18 cellular contexts compared by ENCODE assay signal in genomic region chr5:131067596-131067995, GRCh38.
DNase-seq lines count a peak whose midpoint lies in the region; ATAC-seq lines count a peak whose summit lies in the region.
"Had no signal": no experiment of that assay in that cellular context is flagged by ENCODE, and none has a peak within 500 bp of the region (broad histone marks: within the 10 kb centered on the region; RNA-seq: fewer than 3 reads in every experiment).

No MANE protein-coding gene starts in this region.

- H3K79me2 ChIP-seq in Karpas-422 (ENCODE audit: low read length), result no peaks in the 10 kb centered on the region

- H3K9me3 ChIP-seq in BLaER1 treated with 17β-estradiol and CSF1 and Interleukin-3, amounts not matched to agents 10 nM and 100 nM (replicated peaks in 1 of 11), result peaks cover 37 to 63% (median 46%) of the 10 kb centered on the region in 11 experiments
- H3K9me3 ChIP-seq in Karpas-422 (ENCODE audit: low read length), result peaks cover 5% of the 10 kb centered on the region; the same call in 1 of the 2 replicates
- H3K9me3 ChIP-seq: ovary had no signal

- peak overlapping the region; percentile 50 to 81 (median 65); a peak in 21 of 22 replicates for H3K4me2 ChIP-seq in BLaER1 treated with 17β-estradiol and CSF1 and Interleukin-3, amounts not matched to agents 10 nM and 100 nM
- no peak overlapping the region for H3K4me2 ChIP-seq in Karpas-422 (ENCODE audit: low read depth, low read length, poor library complexity, severe bottlenecking)

- peak overlapping the region; percentile 18 for H3K27ac Mint-ChIP-seq in activated T-helper 1 cell treated with anti-CD3 and anti-CD28 coated beads, Interleukin-12 subunit alpha, Interleukin-12 subunit beta, Interleukin-2, Interleukin-4 antibody, amounts not matched to agents 30 ng/mL and 10 ng/mL and 1 ng/mL, durations not matched to agents 14 hours and 24 hours and 36 hours

- peaks cover 31% of the 10 kb centered on the region for H3K9me3 Mint-ChIP-seq in activated T-helper 1 cell treated with anti-CD3 and anti-CD28 coated beads, Interleukin-12 subunit alpha, Interleukin-12 subunit beta, Interleukin-2, Interleukin-4 antibody, amounts not matched to agents 30 ng/mL and 10 ng/mL and 1 ng/mL, durations not matched to agents 14 hours and 24 hours and 36 hours

- DNase-seq in AML-193 (lab: John Stamatoyannopoulos, UW) (peak; percentile 77 to 83), NOMO-1 treated with dmso at 0.1 percent for 144 hours (lab: John Stamatoyannopoulos, UW; ENCODE audit: unreplicated experiment) (peak; percentile 50), head of caudate nucleus (no peak), Karpas-422 (no peak)
- DNase-seq in activated T-helper 1 cell treated with anti-CD3 and anti-CD28 coated beads, Interleukin-12 subunit alpha, Interleukin-12 subunit beta, Interleukin-2, Interleukin-4 antibody, amounts not matched to agents 30 ng/mL and 10 ng/mL and 1 ng/mL, durations not matched to agents 14 hours and 24 hours and 36 hours (ENCODE audit: low spot score), result no peak
- no peak for DNase-seq in stimulated activated CD4-positive, alpha-beta T cell treated with anti-CD3 and anti-CD28 coated beads, Interleukin-2, amount 100 ng/mL, for 48 hours
- DNase-seq: activated CD4-positive, CD25-positive, alpha-beta regulatory T cell; CD4-positive, CD25-positive, alpha-beta regulatory T cell; EL; left lung; NCI-H1048; NCI-H526; ovary; Peyer's patch; small intestine had no signal

- no peaks in the 10 kb centered on the region for H4K20me1 ChIP-seq in BLaER1 treated with 17β-estradiol and CSF1 and Interleukin-3, amounts not matched to agents 10 nM and 100 nM
- H4K20me1 ChIP-seq in Karpas-422 (ENCODE audit: insufficient read depth, low read depth, low read length), result no peaks in the 10 kb centered on the region

- H2AFZ ChIP-seq in Karpas-422 (ENCODE audit: low read length), result no peak overlapping the region

- no peak overlapping the region for H3K4me3 ChIP-seq in BLaER1 treated with 17β-estradiol and CSF1 and Interleukin-3, amounts not matched to agents 10 nM and 100 nM
- no peak overlapping the region for H3K4me3 ChIP-seq in Karpas-422 (ENCODE audit: low read length)
- H3K4me3 ChIP-seq: left lung, ovary, Peyer's patch, tibial nerve had no signal

- peaks cover 16% of the 10 kb centered on the region for H3K36me3 Mint-ChIP-seq in activated T-helper 1 cell treated with anti-CD3 and anti-CD28 coated beads, Interleukin-12 subunit alpha, Interleukin-12 subunit beta, Interleukin-2, Interleukin-4 antibody, amounts not matched to agents 30 ng/mL and 10 ng/mL and 1 ng/mL, durations not matched to agents 14 hours and 24 hours and 36 hours (ENCODE audit: low read depth)
- H3K36me3 Mint-ChIP-seq: CD4-positive, CD25-positive, alpha-beta regulatory T cell had no signal

- H3K9me2 ChIP-seq in Karpas-422 (replicated peaks; ENCODE audit: insufficient read depth, low read length), result no peaks in the 10 kb centered on the region

- peaks cover 38 to 76% (median 66%) of the 10 kb centered on the region in 10 experiments for H3K4me1 ChIP-seq in BLaER1 treated with 17β-estradiol and CSF1 and Interleukin-3, amounts not matched to agents 10 nM and 100 nM
- no peaks in the 10 kb centered on the region for H3K4me1 ChIP-seq in Karpas-422 (ENCODE audit: low read length)
- H3K4me1 ChIP-seq: left lung, Peyer's patch had no signal

- no peaks in the 10 kb centered on the region for H3K27me3 Mint-ChIP-seq in activated T-helper 1 cell treated with anti-CD3 and anti-CD28 coated beads, Interleukin-12 subunit alpha, Interleukin-12 subunit beta, Interleukin-2, Interleukin-4 antibody, amounts not matched to agents 30 ng/mL and 10 ng/mL and 1 ng/mL, durations not matched to agents 14 hours and 24 hours and 36 hours (ENCODE audit: insufficient read depth)
- H3K27me3 Mint-ChIP-seq: CD4-positive, CD25-positive, alpha-beta regulatory T cell had no signal

- H3K27me3 ChIP-seq in BLaER1 treated with 17β-estradiol and CSF1 and Interleukin-3, amounts not matched to agents 10 nM and 100 nM, result no peaks in the 10 kb centered on the region
- no peaks in the 10 kb centered on the region for H3K27me3 ChIP-seq in Karpas-422 (ENCODE audit: low read length)
- H3K27me3 ChIP-seq: left lung, ovary, Peyer's patch, tibial nerve had no signal

- H3K4me1 Mint-ChIP-seq in activated T-helper 1 cell treated with anti-CD3 and anti-CD28 coated beads, Interleukin-12 subunit alpha, Interleukin-12 subunit beta, Interleukin-2, Interleukin-4 antibody, amounts not matched to agents 30 ng/mL and 10 ng/mL and 1 ng/mL, durations not matched to agents 14 hours and 24 hours and 36 hours (ENCODE audit: low read depth), result peaks cover 56% of the 10 kb centered on the region

- intact Hi-C loops in activated T-helper 1 cell treated with anti-CD3 and anti-CD28 coated beads, Interleukin-12 subunit alpha, Interleukin-12 subunit beta, Interleukin-2, Interleukin-4 antibody, amounts not matched to agents 30 ng/mL and 10 ng/mL and 1 ng/mL, durations not matched to agents 14 hours and 24 hours and 36 hours (cut with micrococcal nuclease), result loop anchor here (5.0 kb wide), 2 partner anchors 95 to 330 kb away; no protein-coding TSS in a partner anchor
- intact Hi-C loops in head of caudate nucleus (cut with DNase I), result no loop called here

- no peak for ATAC-seq in HG03571 (IDR thresholded peaks at IDR 0.05; ENCODE audit: unreplicated experiment)
- ATAC-seq: left lung had no signal

- no peak overlapping the region for H3K4me3 Mint-ChIP-seq in activated T-helper 1 cell treated with anti-CD3 and anti-CD28 coated beads, Interleukin-12 subunit alpha, Interleukin-12 subunit beta, Interleukin-2, Interleukin-4 antibody, amounts not matched to agents 30 ng/mL and 10 ng/mL and 1 ng/mL, durations not matched to agents 14 hours and 24 hours and 36 hours

- peak overlapping the region; percentile 3 to 85 (median 78); a peak in 21 of 22 replicates for H3K27ac ChIP-seq in BLaER1 treated with 17β-estradiol and CSF1 and Interleukin-3, amounts not matched to agents 10 nM and 100 nM
- no peak overlapping the region for H3K27ac ChIP-seq in Karpas-422 (ENCODE audit: low read length)
- H3K27ac ChIP-seq: ovary, Peyer's patch, tibial nerve had no signal

- peaks cover 0 to 10% (median 7%) of the 10 kb centered on the region in 11 experiments; a peak in 6 of 22 replicates for H3K36me3 ChIP-seq in BLaER1 treated with 17β-estradiol and CSF1 and Interleukin-3, amounts not matched to agents 10 nM and 100 nM
- no peaks in the 10 kb centered on the region for H3K36me3 ChIP-seq in Karpas-422 (ENCODE audit: insufficient read depth, low read length)
- H3K36me3 ChIP-seq: left lung, ovary, Peyer's patch, tibial nerve had no signal

- peak overlapping the region in 10 of 11 experiments; percentile 19 to 62 (median 50); a peak in 17 of 22 replicates for H3K9ac ChIP-seq in BLaER1 treated with 17β-estradiol and CSF1 and Interleukin-3, amounts not matched to agents 10 nM and 100 nM
- H3K9ac ChIP-seq in Karpas-422 (ENCODE audit: low read length), result no peak overlapping the region

Comparison
In these comparisons a context has a peak if more than half of its experiments do, and no peak if none do; other contexts are left out.
1. DNase-seq: peak in AML-193 (2 of 2) and NOMO-1 treated with dmso at 0.1 percent for 144 hours (single experiment); none in activated T-helper 1 cell treated with anti-CD3 and anti-CD28 coated beads, Interleukin-12 subunit alpha, Interleukin-12 subunit beta, Interleukin-2, Interleukin-4 antibody, amounts not matched to agents 30 ng/mL and 10 ng/mL and 1 ng/mL, durations not matched to agents 14 hours and 24 hours and 36 hours (single experiment), stimulated activated CD4-positive, alpha-beta T cell treated with anti-CD3 and anti-CD28 coated beads, Interleukin-2, amount 100 ng/mL, for 48 hours (0 of 2), head of caudate nucleus (0 of 42) and Karpas-422 (single experiment).